1 cellular context compared by ENCODE assay signal in the genomic region with DNA sequence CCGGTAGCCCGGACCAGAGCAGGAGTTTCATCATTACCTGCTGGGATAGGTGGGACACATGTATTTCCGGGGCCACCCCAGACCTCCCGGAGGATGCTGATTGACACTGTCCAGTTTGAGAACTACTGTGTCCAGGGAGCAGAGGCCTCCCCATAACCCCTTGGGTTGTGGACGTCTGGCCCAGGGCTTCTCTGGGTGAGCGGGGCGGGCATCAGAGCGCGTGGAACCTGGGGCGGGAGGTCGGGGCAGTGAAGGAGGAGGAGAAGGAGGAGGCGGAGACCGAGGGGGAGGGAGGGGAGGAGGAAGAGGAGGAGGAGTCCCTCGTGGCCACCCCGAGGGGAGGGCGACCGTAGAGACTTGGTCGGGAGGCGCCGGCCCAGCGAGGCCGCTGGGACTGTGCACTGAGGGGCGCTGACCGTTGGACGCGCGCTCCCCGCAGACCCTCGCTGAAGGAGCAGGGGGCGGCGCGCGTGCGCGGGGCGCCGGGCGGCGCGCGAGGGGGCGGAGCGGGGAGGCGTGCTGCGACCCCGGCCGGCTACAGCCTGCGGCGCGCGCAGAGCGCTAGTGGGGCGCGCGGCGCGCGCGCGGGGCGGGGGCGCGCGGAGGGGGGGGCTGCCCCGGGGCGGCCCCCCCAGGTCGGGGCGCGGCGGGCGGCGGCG.
TF ChIP-seq lines count a peak whose summit lies in the region.

A gene (plus strand): TSS at position 356 of the 659 bp plus-strand sequence. CDS start 366 bp downstream, outside the sequence.

TF ChIP-seq in H1, 55 proteins besides CTCF, POLR2A, EP300 and RAD21 (continued from another document):
- TF ChIP-seq, protein P1, sequence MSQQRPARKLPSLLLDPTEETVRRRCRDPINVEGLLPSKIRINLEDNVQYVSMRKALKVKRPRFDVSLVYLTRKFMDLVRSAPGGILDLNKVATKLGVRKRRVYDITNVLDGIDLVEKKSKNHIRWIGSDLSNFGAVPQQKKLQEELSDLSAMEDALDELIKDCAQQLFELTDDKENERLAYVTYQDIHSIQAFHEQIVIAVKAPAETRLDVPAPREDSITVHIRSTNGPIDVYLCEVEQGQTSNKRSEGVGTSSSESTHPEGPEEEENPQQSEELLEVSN (IDR thresholded peaks at IDR 0.05): 0 out of 2 replicates have a peak, but pooled peaks have one; percentile 25
- TF ChIP-seq POLR2AphosphoS5 (IDR thresholded peaks at IDR 0.05; ENCODE audit: low read depth, low read length) (0 out of 2 replicates have a peak, but pooled peaks have one; percentile 30), SP2 (IDR thresholded peaks at IDR 0.05; ENCODE audit: low read length) (no peak), FOSL1 (IDR thresholded peaks at IDR 0.05; ENCODE audit: insufficient read depth, low read depth, low read length) (no peak), TAF7 (optimal IDR thresholded peaks at IDR 0.05; ENCODE audit: borderline replicate concordance, low read depth, low read length) (peak; percentile 52), SIN3A (conservative IDR thresholded peaks at IDR 0.05 in 1 of 2, IDR thresholded peaks at IDR 0.05 in 1 of 2; ENCODE audit: low read depth in 1 of 2, low read length in 2 of 2) (peak in 1 of 2 experiments; percentile 59; a peak in 1 of 4 replicates), SRF (IDR thresholded peaks at IDR 0.05; ENCODE audit: low read depth, low read length) (no peak), NRF1 (IDR thresholded peaks at IDR 0.05; ENCODE audit: low read depth, low read length) (peak; percentile 33), HDAC2 (IDR thresholded peaks at IDR 0.05; ENCODE audit: borderline replicate concordance in 1 of 2, low read depth in 2 of 2, low read length in 2 of 2) (peak in 1 of 2 experiments; percentile 10; a peak in 1 of 4 replicates)
TF ChIP-seq in H1: peak in this region for 8.
